Comparison of ENCODE assay signal across 20 cellular contexts in the genomic region with DNA sequence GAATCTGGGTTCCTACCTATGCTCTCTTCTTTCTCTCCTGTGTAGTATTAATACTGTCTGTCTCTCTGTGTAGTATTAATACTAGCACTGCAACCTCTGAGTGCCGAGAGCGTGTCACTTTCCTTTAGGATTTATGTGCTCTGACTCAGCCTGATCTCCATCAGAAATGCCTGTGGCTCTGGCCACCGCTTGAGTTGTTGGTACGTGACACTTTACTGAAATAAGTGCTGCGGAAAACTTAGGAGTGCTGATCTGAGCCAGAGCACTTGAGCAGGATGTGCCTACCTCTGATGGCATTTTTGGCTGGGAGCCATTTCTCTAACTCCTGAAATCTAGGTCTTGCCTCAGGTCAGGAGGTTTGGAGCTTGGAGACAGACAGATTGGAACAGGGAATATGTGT.
DNase-seq lines count a peak whose midpoint lies in the region; FAIRE-seq and TF ChIP-seq lines count a peak whose summit lies in the region.
"Had no signal": no experiment of that assay in that cellular context is flagged by ENCODE, and none has a peak within 500 bp of the region (broad histone marks: within the 10 kb centered on the region; RNA-seq: fewer than 3 reads in every experiment).

No MANE protein-coding gene starts in this region.

- FAIRE-seq in urothelium cell line (lab: Jason Lieb, UNC) = no peak
- FAIRE-seq: A204.1 had no signal

- no peak for TF ChIP-seq CTCF in foreskin fibroblast (IDR thresholded peaks at IDR 0.05; ENCODE audit: low read depth, low read length)

- DNase-seq in NCI-H2171 treated with DMSO at 0.1 percent for 48 hours (lab: John Stamatoyannopoulos, UW) (peak; percentile 14), NCI-H2171 (lab: John Stamatoyannopoulos, UW) (no peak), RPMI7951 (ENCODE audit: low read depth) (peak; percentile 26), foreskin fibroblast (peak; percentile 8 to 31), urothelium cell line (ENCODE audit: low spot score) (peak; percentile 56), midbrain (lab: John Stamatoyannopoulos, UW) (no peak)
- DNase-seq in stimulated activated CD4-positive, alpha-beta T cell treated with anti-CD3 and anti-CD28 coated beads, Interleukin-2, amount 100 ng/mL, for 24 hours = no peak
- DNase-seq in activated CD4-positive, CD25-positive, alpha-beta regulatory T cell treated with anti-CD3 and anti-CD28 coated beads, Interleukin-2, amount 50 U/mL, for 72 hours = no peak
- DNase-seq: activated CD8-positive, alpha-beta T cell treated with anti-CD3 and anti-CD28 coated beads for 36 hours; activated naive CD8-positive, alpha-beta T cell treated with anti-CD3 and anti-CD28 coated beads, Interleukin-2, amount 10 ng/mL, durations not matched to agents 7 days and 5 days; CD4-positive, alpha-beta memory T cell; effector memory CD8-positive, alpha-beta T cell; GDM1; KBM-7; NCI-H1105 treated with DMSO at 0.1 percent for 48 hours; stimulated activated CD4-positive, alpha-beta T cell treated with anti-CD3 and anti-CD28 coated beads, Interleukin-4, amount 100 ng/mL, for 1 hour; stimulated activated CD8-positive, alpha-beta memory T cell treated with anti-CD3 and anti-CD28 coated beads, Interleukin-4, amount 100 ng/mL, for 48 hours; testis had no signal

- no peak overlapping the region for H3K4me3 ChIP-seq in foreskin fibroblast (ENCODE audit: low read depth in 1 of 2, low read length in 2 of 2)
- H3K4me3 ChIP-seq: gastroesophageal sphincter, testis had no signal

Comparison
In these comparisons a context has a peak if more than half of its experiments do, and no peak if none do; other contexts are left out.
1. DNase-seq: peak in NCI-H2171 treated with DMSO at 0.1 percent for 48 hours (single experiment), RPMI7951 (single experiment), foreskin fibroblast (2 of 2) and urothelium cell line (single experiment); none in NCI-H2171 (single experiment), midbrain (single experiment), stimulated activated CD4-positive, alpha-beta T cell treated with anti-CD3 and anti-CD28 coated beads, Interleukin-2, amount 100 ng/mL, for 24 hours (0 of 2) and activated CD4-positive, CD25-positive, alpha-beta regulatory T cell treated with anti-CD3 and anti-CD28 coated beads, Interleukin-2, amount 50 U/mL, for 72 hours (single experiment).